ENCODE assay signal across 20 cellular contexts in genomic region chr15:67022587-67022986, GRCh38.
"Had no signal": no experiment of that assay in that cellular context is flagged by ENCODE, and none has a peak within 500 bp of the region (broad histone marks: within the 10 kb centered on the region; RNA-seq: fewer than 3 reads in every experiment).

No MANE protein-coding gene starts in this region.

- H3K27ac Mint-ChIP-seq: activated CD8-positive, alpha-beta T cell treated with anti-CD3 and anti-CD28 coated beads, Interleukin-2, amount 10 ng/mL, durations not matched to agents 7 days and 5 days; activated naive CD8-positive, alpha-beta T cell treated with anti-CD3 and anti-CD28 coated beads for 36 hours; T-helper 1 cell treated with Interleukin-12 subunit alpha and Interleukin-12 subunit beta and Interleukin-4 antibody, amounts not matched to agents 30 μg/mL and 1 μg/mL, for 36 hours had no signal

- H3K36me3 ChIP-seq: brain microvascular endothelial cell, cardiac muscle cell, Peyer's patch had no signal

- H3K4me3 ChIP-seq: cardiac muscle cell, Peyer's patch had no signal

- DNase-seq: activated CD4-positive, alpha-beta T cell treated with anti-CD3 and anti-CD28 coated beads for 48 hours; activated CD4-positive, alpha-beta T cell treated with anti-CD3 and anti-CD28 coated beads, Interleukin-2, amount 50 U/mL, for 4 hours; activated CD8-positive, alpha-beta T cell treated with anti-CD3 and anti-CD28 coated beads, Interleukin-2, amount 10 ng/mL, durations not matched to agents 7 days and 5 days; activated effector memory CD4-positive, alpha-beta T cell treated with anti-CD3 and anti-CD28 coated beads, Interleukin-2, amount 50 U/mL, for 16 hours; activated naive CD4-positive, alpha-beta T cell treated with Interleukin-2 at 50 U/mL for 16 hours; activated naive CD8-positive, alpha-beta T cell treated with anti-CD3 and anti-CD28 coated beads for 36 hours; brain microvascular endothelial cell; NCI-H1105 treated with DMSO at 0.1 percent for 48 hours; NCI-H1436 treated with DMSO at 0.1 percent for 48 hours; NCI-H187; NCI-H2081; NCI-H510A treated with DMSO at 0.1 percent for 48 hours; NCI-H69; NK-92 treated with Interleukin-12 subunit alpha and Interleukin-12 subunit beta, amount 100 ng/mL, for 24 hours; OCI-M1; Peyer's patch; SHP77 had no signal

- H3K9me3 Mint-ChIP-seq: activated naive CD8-positive, alpha-beta T cell treated with anti-CD3 and anti-CD28 coated beads for 36 hours; T-helper 1 cell treated with Interleukin-12 subunit alpha and Interleukin-12 subunit beta and Interleukin-4 antibody, amounts not matched to agents 30 μg/mL and 1 μg/mL, for 36 hours had no signal

- H3K27me3 ChIP-seq: brain microvascular endothelial cell, cardiac muscle cell, Peyer's patch had no signal

- ATAC-seq: activated CD4-positive, CD25-positive, alpha-beta regulatory T cell treated with anti-CD3 and anti-CD28 coated beads, Interleukin-2, amount 50 U/mL, for 24 hours; activated CD8-positive, alpha-beta T cell treated with anti-CD3 and anti-CD28 coated beads, Interleukin-2, amount 10 ng/mL, durations not matched to agents 7 days and 5 days had no signal

- H3K9me3 ChIP-seq: Peyer's patch had no signal

- H3K4me3 Mint-ChIP-seq: activated CD8-positive, alpha-beta T cell treated with anti-CD3 and anti-CD28 coated beads, Interleukin-2, amount 10 ng/mL, durations not matched to agents 7 days and 5 days; activated naive CD8-positive, alpha-beta T cell treated with anti-CD3 and anti-CD28 coated beads for 36 hours; T-helper 1 cell treated with Interleukin-12 subunit alpha and Interleukin-12 subunit beta and Interleukin-4 antibody, amounts not matched to agents 30 μg/mL and 1 μg/mL, for 36 hours had no signal

- H3K36me3 Mint-ChIP-seq: activated naive CD8-positive, alpha-beta T cell treated with anti-CD3 and anti-CD28 coated beads for 36 hours had no signal

- H3K27ac ChIP-seq: brain microvascular endothelial cell, cardiac muscle cell, Peyer's patch had no signal
